18 cellular contexts compared by ENCODE assay signal in genomic region chr10:121106607-121107006, GRCh38.
DNase-seq lines count a peak whose midpoint lies in the region; ATAC-seq and TF ChIP-seq lines count a peak whose summit lies in the region.
"Had no signal": no experiment of that assay in that cellular context is flagged by ENCODE, and none has a peak within 500 bp of the region (broad histone marks: within the 10 kb centered on the region; RNA-seq: fewer than 3 reads in every experiment).

No MANE protein-coding gene starts in this region.

- no peak overlapping the region for H3K4me2 ChIP-seq in neural progenitor cell
- H3K4me2 ChIP-seq: BLaER1 had no signal

- peaks cover 2% of the 10 kb centered on the region for H3K27me3 Mint-ChIP-seq in neural progenitor cell (ENCODE audit: insufficient read depth, low read depth)

- no peaks in the 10 kb centered on the region for H3K9me3 Mint-ChIP-seq in neural progenitor cell
- H3K9me3 Mint-ChIP-seq: CD8-positive, alpha-beta T cell had no signal

- no peaks in the 10 kb centered on the region for H3K36me3 Mint-ChIP-seq in neural progenitor cell
- H3K36me3 Mint-ChIP-seq: CD4-positive, CD25-positive, alpha-beta regulatory T cell; CD8-positive, alpha-beta T cell had no signal

- H3K4me1 Mint-ChIP-seq in neural progenitor cell = peaks cover 10% of the 10 kb centered on the region
- H3K4me1 Mint-ChIP-seq: CD4-positive, CD25-positive, alpha-beta regulatory T cell had no signal

- no peaks in the 10 kb centered on the region for H3K36me3 ChIP-seq in neural progenitor cell
- H3K36me3 ChIP-seq in BE2C = no peaks in the 10 kb centered on the region
- H3K36me3 ChIP-seq: BLaER1 had no signal

- no peak overlapping the region for H2AFZ ChIP-seq in neural progenitor cell (replicated peaks)
- H2AFZ ChIP-seq: GM23248 had no signal

- in situ Hi-C loops in SK-MEL-5 (cut with HindIII; ENCODE audit: low pct_unique_long_range_greater_than_20kb, low sequenced_read_pairs) = no loop called here

- no peak overlapping the region for H3K4me3 Mint-ChIP-seq in neural progenitor cell
- H3K4me3 Mint-ChIP-seq: CD4-positive, CD25-positive, alpha-beta regulatory T cell; CD8-positive, alpha-beta T cell had no signal

- H3K4me3 ChIP-seq in neural progenitor cell (no peak overlapping the region), BE2C (ENCODE audit: low read depth, low read length) (no peak overlapping the region)
- H3K4me3 ChIP-seq: BLaER1, GM23248 had no signal

- TF ChIP-seq CTCF in neural progenitor cell (IDR thresholded peaks at IDR 0.05) (no peak), BE2C (IDR thresholded peaks at IDR 0.05; ENCODE audit: low read depth, low read length) (no peak)

- DNase-seq in NCI-H774 (lab: John Stamatoyannopoulos, UW) = peak; percentile 28
- peak; percentile 6 for DNase-seq in SK-MEL-5 (ENCODE audit: low read depth, low spot score)
- peak; percentile 68 for DNase-seq in medulla oblongata (ENCODE audit: extremely low spot score)
- DNase-seq in pons (ENCODE audit: low spot score) = peak; percentile 84
- no peak for DNase-seq in neural progenitor cell (ENCODE audit: low spot score)
- DNase-seq in BE2C = no peak
- DNase-seq: Caco-2; CD4-positive, CD25-positive, alpha-beta regulatory T cell; CD8-positive, alpha-beta T cell; DMS153; DND-41; GM23248; H7; HCEC 1CT had no signal

- ATAC-seq in GM18511 (IDR thresholded peaks at IDR 0.05; ENCODE audit: unreplicated experiment) = no peak
- no peak for ATAC-seq in HG02678 (IDR thresholded peaks at IDR 0.05; ENCODE audit: unreplicated experiment)
- ATAC-seq: CD8-positive, alpha-beta T cell had no signal

- H3K27ac ChIP-seq in neural progenitor cell = no peak overlapping the region
- H3K27ac ChIP-seq: BLaER1, C4-2B, GM23248 had no signal

- peaks cover 11% of the 10 kb centered on the region for H3K4me1 ChIP-seq in neural progenitor cell
- H3K4me1 ChIP-seq in BE2C = no peaks in the 10 kb centered on the region
- H3K4me1 ChIP-seq: BLaER1, Caco-2 had no signal

- H4K20me1 ChIP-seq in neural progenitor cell (ENCODE audit: low read depth) = no peaks in the 10 kb centered on the region
- H4K20me1 ChIP-seq: BLaER1 had no signal

- H3K27ac Mint-ChIP-seq in neural progenitor cell = no peak overlapping the region
- H3K27ac Mint-ChIP-seq: CD4-positive, CD25-positive, alpha-beta regulatory T cell; CD8-positive, alpha-beta T cell had no signal

- H3K27me3 ChIP-seq in neural progenitor cell (no peaks in the 10 kb centered on the region), BE2C (no peaks in the 10 kb centered on the region)
- H3K27me3 ChIP-seq: BLaER1 had no signal

- no peaks in the 10 kb centered on the region for H3K79me2 ChIP-seq in neural progenitor cell (ENCODE audit: low read depth)

- H3K9ac ChIP-seq in neural progenitor cell = no peak overlapping the region
- H3K9ac ChIP-seq: BLaER1, GM23248 had no signal

- no peaks in the 10 kb centered on the region for H3F3A ChIP-seq in neural progenitor cell (ENCODE audit: low read depth)

- H3K9me3 ChIP-seq in neural progenitor cell (ENCODE audit: low read depth) (no peaks in the 10 kb centered on the region), BE2C (no peaks in the 10 kb centered on the region)
- H3K9me3 ChIP-seq: BLaER1, Caco-2 had no signal

Comparison
In these comparisons a context has a peak if more than half of its experiments do, and no peak if none do; other contexts are left out.
1. DNase-seq: peak in NCI-H774 (single experiment), SK-MEL-5 (single experiment), medulla oblongata (single experiment) and pons (single experiment); none in neural progenitor cell (single experiment) and BE2C (single experiment).